13 cellular contexts compared by ENCODE assay signal in the genomic region with DNA sequence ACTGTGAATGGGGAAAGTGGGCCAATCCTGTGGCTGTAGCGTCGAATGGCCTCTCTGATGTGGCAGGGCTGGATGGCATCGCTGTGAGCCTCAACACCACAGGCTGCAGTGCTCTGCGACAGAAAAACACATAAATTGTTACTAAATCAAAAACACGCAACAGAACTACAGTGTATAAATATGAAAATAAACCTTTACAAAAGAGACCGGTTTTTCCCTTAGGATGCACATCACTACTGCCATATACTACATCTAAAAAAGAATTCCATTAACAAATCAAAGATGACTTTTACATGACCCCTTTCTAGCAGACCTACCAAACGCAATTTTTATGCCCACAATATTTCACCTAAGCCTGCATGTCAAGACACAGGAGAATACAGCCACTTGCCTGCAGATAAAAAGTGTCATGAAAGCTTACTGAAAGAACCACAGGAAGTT.
DNase-seq lines count a peak whose midpoint lies in the region; ATAC-seq lines count a peak whose summit lies in the region.
"Had no signal": no experiment of that assay in that cellular context is flagged by ENCODE, and none has a peak within 500 bp of the region (broad histone marks: within the 10 kb centered on the region; RNA-seq: fewer than 3 reads in every experiment).

No MANE protein-coding gene starts in this region.

- no peaks in the 10 kb centered on the region for H3K79me1 ChIP-seq in trophoblast cell (ENCODE audit: low read length)

- WGBS in thymus, result 60% methylated on average over 7 of the region's 7 CpGs
- WGBS in trophoblast cell (ENCODE audit: extremely low coverage, insufficient coverage, insufficient read length), result no CpG with 5 or more reads among the region's 7 CpGs

- H3K18ac ChIP-seq in trophoblast cell (ENCODE audit: low read length), result no peak overlapping the region

- peaks cover 4% of the 10 kb centered on the region for H3K4me1 ChIP-seq in effector memory CD4-positive, alpha-beta T cell (ENCODE audit: control insufficient read depth, insufficient read depth, low read length, poor library complexity, severe bottlenecking)
- H3K4me1 ChIP-seq in thymus (ENCODE audit: control insufficient read depth, insufficient read depth, low read length) (no peaks in the 10 kb centered on the region), trophoblast cell (ENCODE audit: control insufficient read depth in 1 of 2, insufficient read depth in 2 of 2, low read length in 2 of 2) (no peaks in the 10 kb centered on the region)
- H3K4me1 ChIP-seq: right lobe of liver, upper lobe of right lung had no signal

- H2BK5ac ChIP-seq in trophoblast cell (ENCODE audit: low read depth, low read length, poor library complexity), result no peak overlapping the region

- peak; percentile 32 for DNase-seq in activated naive CD4-positive, alpha-beta T cell treated with Interleukin-2 at 50 U/mL for 16 hours
- DNase-seq in activated naive CD4-positive, alpha-beta T cell treated with anti-CD3 and anti-CD28 coated beads, Interleukin-2, amount 50 U/mL, for 16 hours, result no peak
- DNase-seq in activated CD8-positive, alpha-beta memory T cell treated with anti-CD3 and anti-CD28 coated beads, Interleukin-2, amount 50 U/mL, for 48 hours, result peak; percentile 62
- peak; percentile 34 to 49 (median 37) for DNase-seq in effector memory CD4-positive, alpha-beta T cell
- DNase-seq in trophoblast cell (no peak), cortex of kidney (lab: John Stamatoyannopoulos, UW) (no peak)
- DNase-seq: DMS53, NCI-H2107, right lobe of liver, upper lobe of right lung had no signal

- H3K23ac ChIP-seq in trophoblast cell (ENCODE audit: low read length), result no peak overlapping the region

- no peak overlapping the region for H4K12ac ChIP-seq in trophoblast cell (ENCODE audit: low read depth, low read length)

- H2AFZ ChIP-seq in trophoblast cell (ENCODE audit: insufficient read depth, low read length, poor library complexity), result no peak overlapping the region

- no peaks in the 10 kb centered on the region for H3K9me3 ChIP-seq in effector memory CD4-positive, alpha-beta T cell (ENCODE audit: control insufficient read depth, low read length)
- H3K9me3 ChIP-seq in thymus (ENCODE audit: control insufficient read depth) (no peaks in the 10 kb centered on the region), trophoblast cell (ENCODE audit: insufficient read depth, low read depth, low read length) (no peaks in the 10 kb centered on the region)
- H3K9me3 ChIP-seq: right lobe of liver, upper lobe of right lung had no signal

- H4K8ac ChIP-seq in trophoblast cell (ENCODE audit: low read depth, low read length), result no peak overlapping the region

- H2BK120ac ChIP-seq in trophoblast cell (ENCODE audit: insufficient read depth, low read length, poor library complexity), result no peak overlapping the region

- H4K91ac ChIP-seq in trophoblast cell (ENCODE audit: low read depth, low read length), result no peak overlapping the region

- H3K79me2 ChIP-seq in trophoblast cell (ENCODE audit: control insufficient read depth, insufficient read depth, low read length, poor library complexity), result no peaks in the 10 kb centered on the region

- no peak for ATAC-seq in GM21515 (IDR thresholded peaks at IDR 0.05; ENCODE audit: unreplicated experiment)
- ATAC-seq: esophagus mucosa, right lobe of liver, upper lobe of right lung had no signal

- H3K27ac ChIP-seq in effector memory CD4-positive, alpha-beta T cell (ENCODE audit: insufficient read depth, low read length, poor library complexity, severe bottlenecking), result peak overlapping the region; percentile 78
- no peak overlapping the region for H3K27ac ChIP-seq in thymus (ENCODE audit: low read depth)
- no peak overlapping the region for H3K27ac ChIP-seq in trophoblast cell (ENCODE audit: low read depth, low read length)
- H3K27ac ChIP-seq: right lobe of liver had no signal

- H2AK5ac ChIP-seq in trophoblast cell (ENCODE audit: low read length), result no peak overlapping the region

- no peak overlapping the region for H3K4ac ChIP-seq in trophoblast cell (ENCODE audit: low read depth, low read length)

- H3K9ac ChIP-seq in trophoblast cell (ENCODE audit: low read length), result no peak overlapping the region

- no peaks in the 10 kb centered on the region for H3K36me3 ChIP-seq in effector memory CD4-positive, alpha-beta T cell (ENCODE audit: control insufficient read depth, insufficient read depth, low read length)
- H3K36me3 ChIP-seq in thymus (ENCODE audit: control insufficient read depth, insufficient read depth) (no peaks in the 10 kb centered on the region), trophoblast cell (ENCODE audit: control insufficient read depth in 1 of 2, insufficient read depth in 2 of 2, low read length in 2 of 2) (no peaks in the 10 kb centered on the region)
- H3K36me3 ChIP-seq: right lobe of liver, upper lobe of right lung had no signal

- H3K14ac ChIP-seq in trophoblast cell (ENCODE audit: low read length), result no peak overlapping the region

- H3K4me3 ChIP-seq in effector memory CD4-positive, alpha-beta T cell (ENCODE audit: insufficient read depth, low read depth, low read length, poor library complexity, severe bottlenecking), result peak overlapping the region; percentile 49
- H3K4me3 ChIP-seq in thymus (ENCODE audit: low read length), result peak overlapping the region; percentile 11
- no peak overlapping the region for H3K4me3 ChIP-seq in trophoblast cell (ENCODE audit: low read depth, low read length)
- H3K4me3 ChIP-seq: right lobe of liver had no signal

- no peak overlapping the region for H2BK12ac ChIP-seq in trophoblast cell (ENCODE audit: low read length)

- H3K4me2 ChIP-seq in trophoblast cell (ENCODE audit: low read length), result no peak overlapping the region

- H3K27me3 ChIP-seq in effector memory CD4-positive, alpha-beta T cell (replicated peaks; ENCODE audit: control insufficient read depth, insufficient read depth, low read length, poor library complexity, severe bottlenecking), result no peaks in the 10 kb centered on the region
- H3K27me3 ChIP-seq in thymus (ENCODE audit: control insufficient read depth, insufficient read depth) (no peaks in the 10 kb centered on the region), trophoblast cell (ENCODE audit: insufficient read depth, low read length) (no peaks in the 10 kb centered on the region)
- H3K27me3 ChIP-seq: right lobe of liver, upper lobe of right lung had no signal

Comparison
In these comparisons a context has a peak if more than half of its experiments do, and no peak if none do; other contexts are left out.
1. DNase-seq: peak in activated naive CD4-positive, alpha-beta T cell treated with Interleukin-2 at 50 U/mL for 16 hours (single experiment), activated CD8-positive, alpha-beta memory T cell treated with anti-CD3 and anti-CD28 coated beads, Interleukin-2, amount 50 U/mL, for 48 hours (single experiment) and effector memory CD4-positive, alpha-beta T cell (3 of 3); none in activated naive CD4-positive, alpha-beta T cell treated with anti-CD3 and anti-CD28 coated beads, Interleukin-2, amount 50 U/mL, for 16 hours (single experiment), trophoblast cell (0 of 2) and cortex of kidney (single experiment).